8 cellular contexts compared by ENCODE assay signal in genomic region chr2:207711750-207712487, GRCh38. TPM values are rescaled to one million over a fixed set of nuclear protein-coding genes. Genes with fewer than 3 reads are reported as not detected.
DNase-seq lines count a peak whose midpoint lies in the region; ATAC-seq and TF ChIP-seq lines count a peak whose summit lies in the region.

No MANE protein-coding gene starts in this region.

- peak overlapping the region; percentile 80 to 94 (median 91) for H3K4me3 ChIP-seq in right lobe of liver

- peak overlapping the region; percentile 61 to 80 (median 67) for H3K27ac ChIP-seq in right lobe of liver

- intact Hi-C loops in right lobe of liver (cut with DNase I), result no loop called here

- WGBS in right lobe of liver (ENCODE audit: insufficient coverage, low coverage, low lambda C conversion rate, missing lambda C conversion rate), result 1% methylated on average over 19 of the region's 67 CpGs

- H3K4me3 Mint-ChIP-seq in WTC11, result peak overlapping the region; percentile 99
- H3K4me3 Mint-ChIP-seq in chondrocyte (ENCODE audit: unreplicated experiment), result peak overlapping the region; percentile 98

- DNase-seq in ELF-1 (ENCODE audit: low read depth, low spot score) (peak; percentile 76), HuH-7.5 (ENCODE audit: low spot score) (peak; percentile 43), WTC11 (ENCODE audit: low spot score) (peak; percentile 54), chondrocyte (ENCODE audit: low spot score) (peak; percentile 92), right lobe of liver (peak; percentile 62 to 74 (median 63)), GOT3 (lab: John Stamatoyannopoulos, UW) (no peak)
- DNase-seq in stimulated activated CD4-positive, alpha-beta T cell treated with anti-CD3 and anti-CD28 coated beads, TNF-alpha, amount 100 ng/mL, for 4 hours (ENCODE audit: low read depth in 3 of 3), result peak; percentile 23 to 31 (median 29)

- peaks cover 20% of the 10 kb centered on the region for H3K36me3 Mint-ChIP-seq in WTC11
- H3K36me3 Mint-ChIP-seq in chondrocyte (ENCODE audit: low read depth), result no peaks in the 10 kb centered on the region

- POLR2A ChIA-PET in WTC11 (lab: Charles Lee), result interaction anchor here (0.8 to 2.1 kb wide), 24 partner anchors 8 to 328 kb away, joined by 3 to 22 read pairs (median 4); partner anchors contain the start of genes FZD5 and METTL21A

- ATAC-seq in GM21529 (IDR thresholded peaks at IDR 0.05; ENCODE audit: unreplicated experiment) (peak; percentile 23), WTC11 (peak; percentile 9), right lobe of liver (peak; percentile 20 to 25 (median 24))

- peaks cover 0 to 17% (median 3%) of the 10 kb centered on the region in 4 donors for H3K4me1 ChIP-seq in right lobe of liver

- H3K27me3 Mint-ChIP-seq in WTC11 (ENCODE audit: low read depth), result no peaks in the 10 kb centered on the region
- H3K27me3 Mint-ChIP-seq in chondrocyte (ENCODE audit: low read depth), result no peaks in the 10 kb centered on the region

- H3K9me3 Mint-ChIP-seq in WTC11 (no peaks in the 10 kb centered on the region), chondrocyte (ENCODE audit: low read depth) (no peaks in the 10 kb centered on the region)

- H3K36me3 ChIP-seq in right lobe of liver, result no peaks in the 10 kb centered on the region

- H3K27me3 ChIP-seq in right lobe of liver, result no peaks in the 10 kb centered on the region

- TF ChIP-seq CTCF in WTC11 (IDR thresholded peaks at IDR 0.05) (no peak), chondrocyte (IDR thresholded peaks at IDR 0.05) (peak; percentile 38), right lobe of liver (IDR thresholded peaks at IDR 0.05) (no peak)

- CTCF ChIA-PET in WTC11 (lab: Charles Lee), result interaction anchor here (0.6 to 2.4 kb wide), 10 partner anchors 9 to 328 kb away, joined by 3 to 33 read pairs (median 5); partner anchors contain the start of genes FZD5 and METTL21A

- no peaks in the 10 kb centered on the region for H3K9me3 ChIP-seq in right lobe of liver

- peaks cover 24% of the 10 kb centered on the region for H3K4me1 Mint-ChIP-seq in WTC11
- H3K4me1 Mint-ChIP-seq in chondrocyte (ENCODE audit: low read depth), result peaks cover 32% of the 10 kb centered on the region

- no peak for TF ChIP-seq POLR2A in right lobe of liver (IDR thresholded peaks at IDR 0.05)

- peak overlapping the region; percentile 85 for H3K27ac Mint-ChIP-seq in WTC11
- peak overlapping the region; percentile 96 for H3K27ac Mint-ChIP-seq in chondrocyte (ENCODE audit: unreplicated experiment)

TF ChIP-seq in WTC11, 78 proteins besides CTCF, POLR2A, EP300 and RAD21:
- TF ChIP-seq SP1 (CRISPR knock-in tag; conservative IDR thresholded peaks at IDR 0.05) (no peak), E2F1 (CRISPR knock-in tag; IDR thresholded peaks at IDR 0.05) (no peak), KAT7 (CRISPR knock-in tag; IDR thresholded peaks at IDR 0.05; ENCODE audit: borderline replicate concordance) (0 out of 2 replicates have a peak, but pooled peaks have one; percentile 33), ZNF396 (CRISPR knock-in tag; IDR thresholded peaks at IDR 0.05; ENCODE audit: borderline replicate concordance) (no peak), ZNF317 (CRISPR knock-in tag; IDR thresholded peaks at IDR 0.05; ENCODE audit: borderline replicate concordance, low read depth) (no peak), JUN (CRISPR knock-in tag; IDR thresholded peaks at IDR 0.05) (no peak), PREB (CRISPR knock-in tag; IDR thresholded peaks at IDR 0.05; ENCODE audit: borderline replicate concordance) (no peak), RELA (CRISPR knock-in tag; IDR thresholded peaks at IDR 0.05; ENCODE audit: borderline replicate concordance) (no peak), ZNF416 (CRISPR knock-in tag; IDR thresholded peaks at IDR 0.05) (0 out of 2 replicates have a peak, but pooled peaks have one; percentile 28), SMAD3 (CRISPR knock-in tag; IDR thresholded peaks at IDR 0.05; ENCODE audit: borderline replicate concordance) (no peak), ESRRA (CRISPR knock-in tag; IDR thresholded peaks at IDR 0.05; ENCODE audit: borderline replicate concordance) (no peak), ZSCAN18 (CRISPR knock-in tag; IDR thresholded peaks at IDR 0.05) (no peak), FOXK1 (CRISPR knock-in tag; IDR thresholded peaks at IDR 0.05) (no peak)
- TF ChIP-seq, protein P1, sequence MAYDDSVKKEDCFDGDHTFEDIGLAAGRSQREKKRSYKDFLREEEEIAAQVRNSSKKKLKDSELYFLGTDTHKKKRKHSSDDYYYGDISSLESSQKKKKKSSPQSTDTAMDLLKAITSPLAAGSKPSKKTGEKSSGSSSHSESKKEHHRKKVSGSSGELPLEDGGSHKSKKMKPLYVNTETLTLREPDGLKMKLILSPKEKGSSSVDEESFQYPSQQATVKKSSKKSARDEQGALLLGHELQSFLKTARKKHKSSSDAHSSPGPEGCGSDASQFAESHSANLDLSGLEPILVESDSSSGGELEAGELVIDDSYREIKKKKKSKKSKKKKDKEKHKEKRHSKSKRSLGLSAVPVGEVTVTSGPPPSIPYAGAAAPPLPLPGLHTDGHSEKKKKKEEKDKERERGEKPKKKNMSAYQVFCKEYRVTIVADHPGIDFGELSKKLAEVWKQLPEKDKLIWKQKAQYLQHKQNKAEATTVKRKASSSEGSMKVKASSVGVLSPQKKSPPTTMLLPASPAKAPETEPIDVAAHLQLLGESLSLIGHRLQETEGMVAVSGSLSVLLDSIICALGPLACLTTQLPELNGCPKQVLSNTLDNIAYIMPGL (CRISPR knock-in tag; IDR thresholded peaks at IDR 0.05), result peak; percentile 80; the same call in 1 of the 2 replicates
- TF ChIP-seq, protein P2, sequence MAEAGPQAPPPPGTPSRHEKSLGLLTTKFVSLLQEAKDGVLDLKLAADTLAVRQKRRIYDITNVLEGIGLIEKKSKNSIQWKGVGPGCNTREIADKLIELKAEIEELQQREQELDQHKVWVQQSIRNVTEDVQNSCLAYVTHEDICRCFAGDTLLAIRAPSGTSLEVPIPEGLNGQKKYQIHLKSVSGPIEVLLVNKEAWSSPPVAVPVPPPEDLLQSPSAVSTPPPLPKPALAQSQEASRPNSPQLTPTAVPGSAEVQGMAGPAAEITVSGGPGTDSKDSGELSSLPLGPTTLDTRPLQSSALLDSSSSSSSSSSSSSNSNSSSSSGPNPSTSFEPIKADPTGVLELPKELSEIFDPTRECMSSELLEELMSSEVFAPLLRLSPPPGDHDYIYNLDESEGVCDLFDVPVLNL (CRISPR knock-in tag; IDR thresholded peaks at IDR 0.05; ENCODE audit: borderline replicate concordance, low read depth), result no peak

RNA-seq across cellular contexts. Expression of gene CCNYL1, which starts 0.5 kb away (rescaled TPM):
- total RNA-seq in WTC11 (2021), result 26.6 to 31.6 TPM (median 28.1 TPM) in 3 replicates
- 17.4 to 25.3 TPM (median 24.7 TPM) in 3 replicates for total RNA-seq in chondrocyte
- 10 to 100 TPM in 2 of 6 experiments, 1 to 10 TPM in 4; 7.1 to 11.9 (median 9.4) TPM for total RNA-seq in right lobe of liver

RNA-seq across cellular contexts. Expression of gene FZD5, which starts 57.8 kb away (rescaled TPM):
- 52.8 to 103 TPM (median 53.7 TPM) in 3 replicates for total RNA-seq in WTC11 (2021)
- 0.63 to 1.1 TPM (median 0.82 TPM) in 3 replicates for total RNA-seq in chondrocyte
- total RNA-seq in right lobe of liver, result 10 to 100 TPM; 18.5 to 37.4 (median 29.3) TPM
